Comparison of ENCODE assay signal across 10 cellular contexts in genomic region chr5:175814676-175815075, GRCh38. TPM values are rescaled to one million over a fixed set of nuclear protein-coding genes. Genes with fewer than 3 reads are reported as not detected.
DNase-seq lines count a peak whose midpoint lies in the region; ATAC-seq, FAIRE-seq and TF ChIP-seq lines count a peak whose summit lies in the region.
"Had no signal": no experiment of that assay in that cellular context is flagged by ENCODE, and none has a peak within 500 bp of the region (broad histone marks: within the 10 kb centered on the region; RNA-seq: fewer than 3 reads in every experiment).

No MANE protein-coding gene starts in this region.

- DNase-seq in AG08395 (ENCODE audit: low spot score) (peak; percentile 94), HS-27A (ENCODE audit: low read depth) (peak; percentile 42), amniotic stem cell (lab: John Stamatoyannopoulos, UW) (peak; percentile 36), hepatic stellate cell (ENCODE audit: low spot score) (peak; percentile 94), NCI-H526 (lab: John Stamatoyannopoulos, UW) (no peak), GM12892 (ENCODE audit: insufficient read length) (no peak)
- DNase-seq: stimulated activated CD4-positive, alpha-beta T cell treated with anti-CD3 and anti-CD28 coated beads, Interleukin-15, amount 100 ng/mL, for 24 hours had no signal

- TF ChIP-seq POLR2A in GM12892 (IDR thresholded peaks at IDR 0.05; ENCODE audit: low read depth, low read length) = no peak

- FAIRE-seq in GM12892 (lab: Jason Lieb, UNC) = no peak

- ATAC-seq in GM19324 (IDR thresholded peaks at IDR 0.05; ENCODE audit: low FRiP score, unreplicated experiment) = no peak
- ATAC-seq in HG02588 (IDR thresholded peaks at IDR 0.05; ENCODE audit: unreplicated experiment) = no peak
- ATAC-seq: heart right ventricle had no signal

RNA-seq across cellular contexts. Expression of gene CPLX2, which starts 56.7 kb away (rescaled TPM):
- not detected for polyA plus RNA-seq in GM12892 (2012; ENCODE audit: missing spikeins)

Comparison
In these comparisons a context has a peak if more than half of its experiments do, and no peak if none do; other contexts are left out.
1. DNase-seq: peak in AG08395 (single experiment), HS-27A (single experiment), amniotic stem cell (single experiment) and hepatic stellate cell (single experiment); none in NCI-H526 (0 of 2) and GM12892 (single experiment).